ENCODE assay signal across 12 cellular contexts in genomic region chr18:24368749-24369148, GRCh38. TPM values are rescaled to one million over a fixed set of nuclear protein-coding genes. Genes with fewer than 3 reads are reported as not detected.
DNase-seq lines count a peak whose midpoint lies in the region; ATAC-seq lines count a peak whose summit lies in the region.
"Had no signal": no experiment of that assay in that cellular context is flagged by ENCODE, and none has a peak within 500 bp of the region (broad histone marks: within the 10 kb centered on the region; RNA-seq: fewer than 3 reads in every experiment).

No MANE protein-coding gene starts in this region.

- peak; percentile 28 for DNase-seq in ELR (ENCODE audit: low read depth)
- peak; percentile 22 to 40 for DNase-seq in activated CD4-positive, alpha-beta T cell treated with anti-CD3 and anti-CD28 coated beads, Interleukin-2, amount 50 U/mL, for 4 hours
- DNase-seq in dermis blood vessel endothelial cell: peak; percentile 73
- peak; percentile 83 for DNase-seq in stimulated activated CD4-positive, alpha-beta T cell treated with anti-CD3 and anti-CD28 coated beads, Interleukin-1b, Interleukin-23, amount 100 ng/mL, for 48 hours
- DNase-seq in GM19240 (ENCODE audit: insufficient read length, low spot score): no peak
- DNase-seq in Ammon's horn (ENCODE audit: low spot score): no peak
- no peak for DNase-seq in COR-L47 (lab: John Stamatoyannopoulos, UW)
- DNase-seq: amniotic stem cell, heart right ventricle, NCI-H2081 treated with DMSO at 0.1 percent for 48 hours, OCI-M1 had no signal

- no peak for ATAC-seq in HG03565 (IDR thresholded peaks at IDR 0.05; ENCODE audit: unreplicated experiment)
- ATAC-seq: heart right ventricle had no signal

RNA-seq across cellular contexts. Expression of gene OSBPL1A, which starts 28.9 kb away (rescaled TPM):
- 13.8 and 14.3 TPM in 2 replicates for total RNA-seq in dermis blood vessel endothelial cell

RNA-seq across cellular contexts. Expression of gene IMPACT, which starts 57.7 kb away (rescaled TPM):
- total RNA-seq in dermis blood vessel endothelial cell: 21.6 and 24.8 TPM in 2 replicates

Comparison
In these comparisons a context has a peak if more than half of its experiments do, and no peak if none do; other contexts are left out.
1. DNase-seq: peak in ELR (single experiment), activated CD4-positive, alpha-beta T cell treated with anti-CD3 and anti-CD28 coated beads, Interleukin-2, amount 50 U/mL, for 4 hours (2 of 2), dermis blood vessel endothelial cell (single experiment) and stimulated activated CD4-positive, alpha-beta T cell treated with anti-CD3 and anti-CD28 coated beads, Interleukin-1b, Interleukin-23, amount 100 ng/mL, for 48 hours (single experiment); none in GM19240 (single experiment), Ammon's horn (single experiment) and COR-L47 (single experiment).